8 cellular contexts compared by ENCODE assay signal in genomic region chr1:58782308-58783089, GRCh38. TPM values are rescaled to one million over a fixed set of nuclear protein-coding genes. Genes with fewer than 3 reads are reported as not detected.
DNase-seq lines count a peak whose midpoint lies in the region; FAIRE-seq and TF ChIP-seq lines count a peak whose summit lies in the region.

No MANE protein-coding gene starts in this region.

- peak overlapping the region; percentile 25 for H2BK5ac ChIP-seq in neuronal stem cell (ENCODE audit: low read length)

- no peak for FAIRE-seq in GM19239 (lab: Jason Lieb, UNC)

- H3K36me3 ChIP-seq in PC-9 (ENCODE audit: low read depth) (peaks cover 24% of the 10 kb centered on the region; the same call in 1 of the 2 replicates), neuronal stem cell (replicated peaks in 1 of 2; ENCODE audit: control insufficient read depth in 2 of 2, insufficient read depth in 2 of 2, low read length in 2 of 2) (no peaks in the 10 kb centered on the region)

- H3K14ac ChIP-seq in neuronal stem cell (ENCODE audit: low read length), result no peak overlapping the region

- H4K8ac ChIP-seq in neuronal stem cell (ENCODE audit: low read depth, low read length), result no peak overlapping the region

- DNase-seq in DMS 273 (lab: John Stamatoyannopoulos, UW; ENCODE audit: unreplicated experiment), result peak; percentile 83
- no peak for DNase-seq in HFF-Myc (ENCODE audit: extremely low read depth, low read depth)
- DNase-seq in PC-9, result peak; percentile 39 to 54
- DNase-seq in activated gamma-delta T cell treated with Interleukin-2 at 50 U/mL for 16 hours, result peak; percentile 46
- DNase-seq in foreskin melanocyte, result peak; percentile 25
- DNase-seq in neuronal stem cell (ENCODE audit: low spot score), result peak; percentile 47
- peak; percentile 60 for DNase-seq in superior temporal gyrus (ENCODE audit: extremely low spot score)
- no peak for DNase-seq in GM19239 (ENCODE audit: insufficient read length, low spot score)

- H4K20me1 ChIP-seq in PC-9 (ENCODE audit: insufficient read depth), result peaks cover 37% of the 10 kb centered on the region

- CTCF ChIA-PET in PC-9 (lab: Charles Lee), result interaction anchor here (0.6 to 0.7 kb wide), 2 partner anchors 78 to 873 kb away, joined by 3 to 4 read pairs; no protein-coding TSS in a partner anchor

- whole genome bisulfite sequencing in neuronal stem cell (ENCODE audit: extremely low coverage in 2 of 2, insufficient read length in 2 of 2, insufficient replicate concordance in 1 of 2), 2 donors, result no CpG with 5 or more reads among the region's 72 CpGs

- peaks cover 35% of the 10 kb centered on the region for H3K4me1 ChIP-seq in PC-9 (replicated peaks; ENCODE audit: insufficient read depth)
- peaks cover 9 to 23% of the 10 kb centered on the region in 2 donors for H3K4me1 ChIP-seq in neuronal stem cell (ENCODE audit: control insufficient read depth in 2 of 2, insufficient read depth in 1 of 2, low read depth in 1 of 2, low read length in 2 of 2)

- H3K4me3 ChIP-seq in HFF-Myc (replicated peaks; ENCODE audit: low read depth, low read length), result peak overlapping the region; percentile 68
- peak overlapping the region; percentile 94 for H3K4me3 ChIP-seq in PC-9
- peak overlapping the region; percentile 68 to 85 for H3K4me3 ChIP-seq in neuronal stem cell (ENCODE audit: low read length in 2 of 2)

- H3K4ac ChIP-seq in neuronal stem cell (ENCODE audit: low read length), result no peak overlapping the region

- H2BK15ac ChIP-seq in neuronal stem cell (ENCODE audit: low read length), result peak overlapping the region; percentile 38

- BruUV-seq in PC-9 (replicated peaks; lab: Mats Ljungman, UMichigan), result no TSS peak

- peak overlapping the region; percentile 92 for H3K27ac ChIP-seq in PC-9
- no peak overlapping the region for H3K27ac ChIP-seq in neuronal stem cell (replicated peaks; ENCODE audit: low read length)

- POLR2A ChIA-PET in PC-9 (lab: Charles Lee; ENCODE audit: unreplicated experiment), result interaction anchor here (0.6 to 1.4 kb wide), 7 partner anchors 15 to 968 kb away, joined by 3 to 9 read pairs (median 6); no protein-coding TSS in a partner anchor

- TF ChIP-seq CTCF in HFF-Myc (IDR thresholded peaks at IDR 0.05; ENCODE audit: low read depth, low read length, missing control alignments) (no peak), PC-9 (conservative IDR thresholded peaks at IDR 0.05) (no peak)

- peak overlapping the region; percentile 80 for H3K23ac ChIP-seq in neuronal stem cell (ENCODE audit: low read depth, low read length, poor library complexity)

- H3K9me3 ChIP-seq in PC-9 (ENCODE audit: insufficient read depth, low read depth) (no peaks in the 10 kb centered on the region), neuronal stem cell (replicated peaks in 1 of 2; ENCODE audit: control insufficient read depth in 2 of 2, insufficient read depth in 1 of 2, low read depth in 1 of 2, low read length in 2 of 2) (no peaks in the 10 kb centered on the region)

- no peaks in the 10 kb centered on the region for H3K9me2 ChIP-seq in PC-9 (ENCODE audit: insufficient read depth)

- H3K79me2 ChIP-seq in PC-9 (ENCODE audit: low read depth), result peaks cover 40% of the 10 kb centered on the region

- H2AFZ ChIP-seq in PC-9, result no peak overlapping the region
- peak overlapping the region; percentile 88 for H2AFZ ChIP-seq in neuronal stem cell (ENCODE audit: low read length)

- H2BK120ac ChIP-seq in neuronal stem cell (ENCODE audit: low read depth, low read length), result peak overlapping the region; percentile 16

- no peak overlapping the region for H4K91ac ChIP-seq in neuronal stem cell (ENCODE audit: low read depth, low read length, poor library complexity)

- H3K9ac ChIP-seq in neuronal stem cell (ENCODE audit: low read depth, low read length, poor library complexity), result peak overlapping the region; percentile 79

- peaks cover 3% of the 10 kb centered on the region for H3K79me1 ChIP-seq in neuronal stem cell (ENCODE audit: low read depth, low read length)

- H3F3A ChIP-seq in PC-9 (ENCODE audit: insufficient read depth, low read depth), result peaks cover 62% of the 10 kb centered on the region

- H3K4me2 ChIP-seq in PC-9 (peak overlapping the region; percentile 83), neuronal stem cell (ENCODE audit: insufficient read depth, low read length, poor library complexity, severe bottlenecking) (peak overlapping the region; percentile 92)

- H2AK5ac ChIP-seq in neuronal stem cell (ENCODE audit: low read depth, low read length), result peak overlapping the region; percentile 60

- H3K27me3 ChIP-seq in PC-9 (ENCODE audit: insufficient read depth, low read depth) (no peaks in the 10 kb centered on the region), neuronal stem cell (ENCODE audit: control insufficient read depth in 3 of 3, insufficient read depth in 3 of 3, low read depth in 1 of 3, low read length in 3 of 3) (peaks cover 2 to 32% (median 20%) of the 10 kb centered on the region in 3 experiments)

- peak overlapping the region; percentile 89 for H3K18ac ChIP-seq in neuronal stem cell (ENCODE audit: low read length)

- peak overlapping the region; percentile 86 for H2BK12ac ChIP-seq in neuronal stem cell (ENCODE audit: low read length)

- intact Hi-C loops in PC-9 (cut with micrococcal nuclease; ENCODE audit: unreplicated experiment), result loop anchor here (5.0 to 10.0 kb wide), 3 partner anchors 260 to 702 kb away; no protein-coding TSS in a partner anchor

RNA-seq across cellular contexts. Expression of gene JUN, which starts 1.3 kb away (rescaled TPM):
- total RNA-seq in PC-9 (2021), result 74.7 and 93.7 TPM in 2 replicates
- polyA plus RNA-seq in neuronal stem cell (2013, experiment 1 of 2), result 6.3 TPM
- 6.3 TPM for polyA plus RNA-seq in neuronal stem cell (2013, experiment 2 of 2)

Comparison
In these comparisons a context has a peak if more than half of its experiments do, and no peak if none do; other contexts are left out.
1. DNase-seq: peak in DMS 273 (single experiment), PC-9 (2 of 2), activated gamma-delta T cell treated with Interleukin-2 at 50 U/mL for 16 hours (single experiment), foreskin melanocyte (single experiment), neuronal stem cell (single experiment) and superior temporal gyrus (single experiment); none in HFF-Myc (single experiment) and GM19239 (single experiment).
2. Peak in every context shown above with its lines, with median percentiles within 50 percentile points of each other: H3K4me3 ChIP-seq.